ENCODE assay signal across 1 cellular context in genomic region chr5:716738-717137, GRCh38. TPM values are rescaled to one million over a fixed set of nuclear protein-coding genes. Genes with fewer than 3 reads are reported as not detected.
"Had no signal": no experiment of that assay in that cellular context is flagged by ENCODE, and none has a peak within 500 bp of the region (broad histone marks: within the 10 kb centered on the region; RNA-seq: fewer than 3 reads in every experiment).

No MANE protein-coding gene starts in this region.

RNA-seq across cellular contexts. Expression of gene TPPP, which starts 23.6 kb away (rescaled TPM):
- total RNA-seq: osteoblast had no signal
